In the genomic region with DNA sequence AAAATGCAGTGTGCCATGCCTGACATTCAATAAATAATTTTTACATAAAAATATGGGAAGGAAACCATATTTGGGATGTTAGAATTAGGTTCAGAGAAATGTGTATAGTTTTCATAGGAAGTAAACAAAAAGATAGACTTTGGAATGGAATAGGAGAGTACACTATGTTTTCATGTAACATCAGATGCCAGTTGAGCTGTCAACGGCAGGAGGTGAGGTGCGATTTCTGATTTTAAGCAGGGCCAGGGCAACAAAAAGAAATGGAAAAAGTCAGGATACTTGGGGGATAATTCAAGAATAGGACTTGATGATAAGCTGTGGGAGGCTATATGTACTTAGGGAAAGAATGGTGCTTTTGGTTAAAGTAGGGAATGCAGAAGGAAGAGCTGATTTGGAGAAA, we compare ENCODE assay signal across 23 cellular contexts.
"Had no signal": no experiment of that assay in that cellular context is flagged by ENCODE, and none has a peak within 500 bp of the region (broad histone marks: within the 10 kb centered on the region; RNA-seq: fewer than 3 reads in every experiment).

No MANE protein-coding gene starts in this region.

- DNase-seq: Kasumi-1, MV-4-11, NCI-H1048, NCI-H1105, NCI-H1417, NCI-H1436 treated with DMSO at 0.1 percent for 48 hours, NCI-H1694, NCI-H1930, NCI-H2081, NCI-H2171, NCI-H226, NCI-H446, NCI-H510A, NCI-H524 treated with DMSO at 0.1 percent for 48 hours, NCI-H69, NCI-H774, RPMI8226, SHP77 treated with DMSO at 0.1 percent for 48 hours, SJCRH30 had no signal

- H3K36me3 ChIP-seq: SJCRH30 had no signal

- H3K9me3 ChIP-seq: SJCRH30 had no signal

- H3K27me3 ChIP-seq: SJCRH30 had no signal

- H3K4me2 ChIP-seq: KMS-11 had no signal

- H3K4me3 ChIP-seq: K562, SJCRH30 had no signal

- H3K27ac ChIP-seq: HL-60, KMS-11, SJCRH30 had no signal

- ATAC-seq: K562, SK-N-SH treated with all-trans-retinoic acid at 6 μM for 48 hours had no signal
